In genomic region chr7:86846494-86847190, GRCh38 we compare ENCODE assay signal across 1 cellular context.
TF ChIP-seq lines count a peak whose summit lies in the region.

No MANE protein-coding gene starts in this region.

TF ChIP-seq in HepG2, 621 proteins besides CTCF, POLR2A, EP300 and RAD21 (continued from another document and continues in another):
- TF ChIP-seq ZNF747 (CRISPR knock-in tag; IDR thresholded peaks at IDR 0.05; ENCODE audit: borderline replicate concordance) (no peak), HNRNPH1 (optimal IDR thresholded peaks at IDR 0.05; ENCODE audit: low read depth, low read length) (no peak), CBX2 (IDR thresholded peaks at IDR 0.05; ENCODE audit: low read depth, low read length) (no peak), CBX2 (CRISPR knock-in tag; IDR thresholded peaks at IDR 0.05; ENCODE audit: low read depth) (no peak), KAT2B (IDR thresholded peaks at IDR 0.05; ENCODE audit: borderline replicate concordance, low read depth, low read length) (no peak), BRF2 (CRISPR knock-in tag; IDR thresholded peaks at IDR 0.05) (no peak), JUN (CRISPR knock-in tag; IDR thresholded peaks at IDR 0.05) (peak; percentile 95), HNRNPL (IDR thresholded peaks at IDR 0.05; ENCODE audit: low read depth, low read length) (no peak), MLXIP (CRISPR knock-in tag; IDR thresholded peaks at IDR 0.05; ENCODE audit: borderline replicate concordance) (no peak), NR1H2 (CRISPR knock-in tag; IDR thresholded peaks at IDR 0.05; ENCODE audit: borderline replicate concordance, low read depth) (no peak), SSRP1 (CRISPR knock-in tag; IDR thresholded peaks at IDR 0.05) (no peak), NR2F6 (IDR thresholded peaks at IDR 0.05) (peak; percentile 91), NR2F6 (CRISPR knock-in tag; IDR thresholded peaks at IDR 0.05) (peak; percentile 92), CREBL2 (CRISPR knock-in tag; IDR thresholded peaks at IDR 0.05; ENCODE audit: borderline replicate concordance) (no peak), HMG20A (CRISPR knock-in tag; IDR thresholded peaks at IDR 0.05; ENCODE audit: borderline replicate concordance) (peak; percentile 99), ELF3 (CRISPR knock-in tag; IDR thresholded peaks at IDR 0.05) (peak; percentile 85), CERS6 (CRISPR knock-in tag; IDR thresholded peaks at IDR 0.05) (no peak), MBNL3 (CRISPR knock-in tag; conservative IDR thresholded peaks at IDR 0.05) (no peak), PITX1 (CRISPR knock-in tag; IDR thresholded peaks at IDR 0.05) (peak; percentile 70; the same call in 1 of the 2 replicates), SIN3B (IDR thresholded peaks at IDR 0.05; ENCODE audit: low read length) (no peak), BCLAF1 (IDR thresholded peaks at IDR 0.05) (no peak), FOXA3 (CRISPR knock-in tag; IDR thresholded peaks at IDR 0.05) (peak; percentile 99), RFXANK (CRISPR knock-in tag; IDR thresholded peaks at IDR 0.05) (no peak), AGO2 (optimal IDR thresholded peaks at IDR 0.05; ENCODE audit: low read depth, low read length) (no peak), ZSCAN5A (CRISPR knock-in tag; IDR thresholded peaks at IDR 0.05; ENCODE audit: borderline replicate concordance) (no peak; the same call in 1 of the 2 replicates), BRD4 (CRISPR knock-in tag; IDR thresholded peaks at IDR 0.05) (no peak)
- TF ChIP-seq, protein P1, sequence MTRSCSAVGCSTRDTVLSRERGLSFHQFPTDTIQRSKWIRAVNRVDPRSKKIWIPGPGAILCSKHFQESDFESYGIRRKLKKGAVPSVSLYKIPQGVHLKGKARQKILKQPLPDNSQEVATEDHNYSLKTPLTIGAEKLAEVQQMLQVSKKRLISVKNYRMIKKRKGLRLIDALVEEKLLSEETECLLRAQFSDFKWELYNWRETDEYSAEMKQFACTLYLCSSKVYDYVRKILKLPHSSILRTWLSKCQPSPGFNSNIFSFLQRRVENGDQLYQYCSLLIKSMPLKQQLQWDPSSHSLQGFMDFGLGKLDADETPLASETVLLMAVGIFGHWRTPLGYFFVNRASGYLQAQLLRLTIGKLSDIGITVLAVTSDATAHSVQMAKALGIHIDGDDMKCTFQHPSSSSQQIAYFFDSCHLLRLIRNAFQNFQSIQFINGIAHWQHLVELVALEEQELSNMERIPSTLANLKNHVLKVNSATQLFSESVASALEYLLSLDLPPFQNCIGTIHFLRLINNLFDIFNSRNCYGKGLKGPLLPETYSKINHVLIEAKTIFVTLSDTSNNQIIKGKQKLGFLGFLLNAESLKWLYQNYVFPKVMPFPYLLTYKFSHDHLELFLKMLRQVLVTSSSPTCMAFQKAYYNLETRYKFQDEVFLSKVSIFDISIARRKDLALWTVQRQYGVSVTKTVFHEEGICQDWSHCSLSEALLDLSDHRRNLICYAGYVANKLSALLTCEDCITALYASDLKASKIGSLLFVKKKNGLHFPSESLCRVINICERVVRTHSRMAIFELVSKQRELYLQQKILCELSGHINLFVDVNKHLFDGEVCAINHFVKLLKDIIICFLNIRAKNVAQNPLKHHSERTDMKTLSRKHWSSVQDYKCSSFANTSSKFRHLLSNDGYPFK (CRISPR knock-in tag; IDR thresholded peaks at IDR 0.05; ENCODE audit: borderline replicate concordance) = no peak
- TF ChIP-seq, protein P2, sequence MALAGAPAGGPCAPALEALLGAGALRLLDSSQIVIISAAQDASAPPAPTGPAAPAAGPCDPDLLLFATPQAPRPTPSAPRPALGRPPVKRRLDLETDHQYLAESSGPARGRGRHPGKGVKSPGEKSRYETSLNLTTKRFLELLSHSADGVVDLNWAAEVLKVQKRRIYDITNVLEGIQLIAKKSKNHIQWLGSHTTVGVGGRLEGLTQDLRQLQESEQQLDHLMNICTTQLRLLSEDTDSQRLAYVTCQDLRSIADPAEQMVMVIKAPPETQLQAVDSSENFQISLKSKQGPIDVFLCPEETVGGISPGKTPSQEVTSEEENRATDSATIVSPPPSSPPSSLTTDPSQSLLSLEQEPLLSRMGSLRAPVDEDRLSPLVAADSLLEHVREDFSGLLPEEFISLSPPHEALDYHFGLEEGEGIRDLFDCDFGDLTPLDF (CRISPR knock-in tag; IDR thresholded peaks at IDR 0.05) = no peak
- TF ChIP-seq, protein P3, sequence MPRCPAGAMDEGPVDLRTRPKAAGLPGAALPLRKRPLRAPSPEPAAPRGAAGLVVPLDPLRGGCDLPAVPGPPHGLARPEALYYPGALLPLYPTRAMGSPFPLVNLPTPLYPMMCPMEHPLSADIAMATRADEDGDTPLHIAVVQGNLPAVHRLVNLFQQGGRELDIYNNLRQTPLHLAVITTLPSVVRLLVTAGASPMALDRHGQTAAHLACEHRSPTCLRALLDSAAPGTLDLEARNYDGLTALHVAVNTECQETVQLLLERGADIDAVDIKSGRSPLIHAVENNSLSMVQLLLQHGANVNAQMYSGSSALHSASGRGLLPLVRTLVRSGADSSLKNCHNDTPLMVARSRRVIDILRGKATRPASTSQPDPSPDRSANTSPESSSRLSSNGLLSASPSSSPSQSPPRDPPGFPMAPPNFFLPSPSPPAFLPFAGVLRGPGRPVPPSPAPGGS (CRISPR knock-in tag; IDR thresholded peaks at IDR 0.05) = no peak
- TF ChIP-seq, protein P4, sequence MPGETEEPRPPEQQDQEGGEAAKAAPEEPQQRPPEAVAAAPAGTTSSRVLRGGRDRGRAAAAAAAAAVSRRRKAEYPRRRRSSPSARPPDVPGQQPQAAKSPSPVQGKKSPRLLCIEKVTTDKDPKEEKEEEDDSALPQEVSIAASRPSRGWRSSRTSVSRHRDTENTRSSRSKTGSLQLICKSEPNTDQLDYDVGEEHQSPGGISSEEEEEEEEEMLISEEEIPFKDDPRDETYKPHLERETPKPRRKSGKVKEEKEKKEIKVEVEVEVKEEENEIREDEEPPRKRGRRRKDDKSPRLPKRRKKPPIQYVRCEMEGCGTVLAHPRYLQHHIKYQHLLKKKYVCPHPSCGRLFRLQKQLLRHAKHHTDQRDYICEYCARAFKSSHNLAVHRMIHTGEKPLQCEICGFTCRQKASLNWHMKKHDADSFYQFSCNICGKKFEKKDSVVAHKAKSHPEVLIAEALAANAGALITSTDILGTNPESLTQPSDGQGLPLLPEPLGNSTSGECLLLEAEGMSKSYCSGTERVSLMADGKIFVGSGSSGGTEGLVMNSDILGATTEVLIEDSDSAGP (CRISPR knock-in tag; IDR thresholded peaks at IDR 0.05; ENCODE audit: borderline replicate concordance) = no peak
